In the genomic region with DNA sequence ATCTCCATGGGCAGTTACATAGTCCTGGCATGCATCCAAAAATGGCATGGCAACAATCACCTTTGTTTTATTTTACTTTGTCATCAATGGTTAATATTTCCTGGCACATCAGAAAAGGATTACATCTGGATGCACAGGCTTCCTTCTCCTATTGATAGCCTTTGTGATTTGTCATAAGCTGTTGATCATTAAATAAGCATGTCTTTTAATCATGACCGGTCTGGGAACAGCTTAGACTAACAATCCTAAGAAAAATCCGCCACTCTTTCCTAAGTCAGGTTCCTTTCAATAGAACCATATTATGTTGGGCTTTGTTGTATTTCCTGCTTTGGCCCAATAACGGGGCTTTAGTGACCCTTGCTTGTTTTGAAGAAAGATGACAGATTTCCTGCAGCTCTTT, we compare ENCODE assay signal across 21 cellular contexts.
DNase-seq lines count a peak whose midpoint lies in the region; ATAC-seq, FAIRE-seq and TF ChIP-seq lines count a peak whose summit lies in the region.
"Had no signal": no experiment of that assay in that cellular context is flagged by ENCODE, and none has a peak within 500 bp of the region (broad histone marks: within the 10 kb centered on the region; RNA-seq: fewer than 3 reads in every experiment).

No MANE protein-coding gene starts in this region.

- FAIRE-seq in keratinocyte (lab: Jason Lieb, UNC) = peak; percentile 34
- FAIRE-seq: GM12892, GM18507, HTR-8/SVneo, K562 had no signal

- H3K36me3 ChIP-seq in keratinocyte (ENCODE audit: control insufficient read depth in 2 of 2, extremely low read depth in 1 of 2, insufficient read depth in 2 of 2, low read length in 2 of 2) = no peaks in the 10 kb centered on the region
- H3K36me3 ChIP-seq: BLaER1 treated with 17β-estradiol and CSF1 and Interleukin-3, amounts not matched to agents 10 nM and 100 nM; HAP-1 had no signal

- no peak overlapping the region for H2AFZ ChIP-seq in keratinocyte (ENCODE audit: control insufficient read depth, low read length)

- DNase-seq in SHP77 treated with DMSO at 0.1 percent for 48 hours (lab: John Stamatoyannopoulos, UW) (peak; percentile 26), SHP77 (lab: John Stamatoyannopoulos, UW) (no peak), HT-29 (ENCODE audit: low spot score) (peak; percentile 5), keratinocyte (ENCODE audit: low read depth, low spot score) (no peak), NCI-H2196 treated with DMSO at 0.1 percent for 48 hours (lab: John Stamatoyannopoulos, UW; ENCODE audit: unreplicated experiment) (no peak)
- DNase-seq in activated CD4-positive, alpha-beta T cell treated with anti-CD3 and anti-CD28 coated beads for 36 hours = no peak
- DNase-seq: Caco-2; CD8-positive, alpha-beta T cell; DMS153; DMS79; GDM1; IMR-90 had no signal

- H3K79me2 ChIP-seq in keratinocyte (ENCODE audit: control insufficient read depth, insufficient read depth, low read length) = no peaks in the 10 kb centered on the region

- H3K27me3 ChIP-seq in keratinocyte (ENCODE audit: control insufficient read depth, extremely low read depth, insufficient read depth, low read length) = no peaks in the 10 kb centered on the region
- H3K27me3 ChIP-seq: BLaER1 treated with 17β-estradiol and CSF1 and Interleukin-3, amounts not matched to agents 10 nM and 100 nM had no signal

- H3K36me3 Mint-ChIP-seq in activated CD4-positive, alpha-beta T cell treated with anti-CD3 and anti-CD28 coated beads for 36 hours (ENCODE audit: low read depth) = no peaks in the 10 kb centered on the region
- H3K36me3 Mint-ChIP-seq: CD8-positive, alpha-beta T cell had no signal

- no peaks in the 10 kb centered on the region for H3K9me1 ChIP-seq in keratinocyte (ENCODE audit: control insufficient read depth, extremely low read depth, insufficient read depth, low read length)

- no peaks in the 10 kb centered on the region for H3K9me3 ChIP-seq in keratinocyte (ENCODE audit: control insufficient read depth, low read depth, low read length)
- H3K9me3 ChIP-seq: Caco-2, HAP-1 had no signal

- no peak overlapping the region for H3K4me3 ChIP-seq in keratinocyte (ENCODE audit: control insufficient read depth in 2 of 3, extremely low read depth in 1 of 3, insufficient read depth in 2 of 3, low read depth in 1 of 3, low read length in 3 of 3)
- H3K4me3 ChIP-seq: BLaER1 treated with 17β-estradiol and CSF1 and Interleukin-3, amounts not matched to agents 10 nM and 100 nM; HAP-1; K562 had no signal

- no peaks in the 10 kb centered on the region for H4K20me1 ChIP-seq in keratinocyte (ENCODE audit: control insufficient read depth, extremely low read depth, insufficient read depth, low read length)
- H4K20me1 ChIP-seq: BLaER1 treated with 17β-estradiol and CSF1 and Interleukin-3, amounts not matched to agents 10 nM and 100 nM had no signal

- no peak overlapping the region for H3K27ac ChIP-seq in keratinocyte (ENCODE audit: control insufficient read depth, insufficient read depth, low read length)
- H3K27ac ChIP-seq: BLaER1 treated with 17β-estradiol and CSF1 and Interleukin-3, amounts not matched to agents 10 nM and 100 nM; HL-60 had no signal

- no peak overlapping the region for H3K4me2 ChIP-seq in keratinocyte (ENCODE audit: control insufficient read depth, extremely low read depth, insufficient read depth, low read depth, low read length)
- H3K4me2 ChIP-seq: BLaER1 treated with 17β-estradiol and CSF1 and Interleukin-3, amounts not matched to agents 10 nM and 100 nM had no signal

- peaks cover 21% of the 10 kb centered on the region for H3K27me3 Mint-ChIP-seq in activated CD4-positive, alpha-beta T cell treated with anti-CD3 and anti-CD28 coated beads for 36 hours

- H3K9ac ChIP-seq in keratinocyte (ENCODE audit: control insufficient read depth, extremely low read depth, insufficient read depth, low read length) = no peak overlapping the region
- H3K9ac ChIP-seq: BLaER1 treated with 17β-estradiol and CSF1 and Interleukin-3, amounts not matched to agents 10 nM and 100 nM had no signal

- dilution Hi-C loops in keratinocyte (cut with MboI; ENCODE audit: extremely low pct_ligation_motif_present, low sequenced_read_pairs) = no loop called here

- H3K4me1 Mint-ChIP-seq in activated CD4-positive, alpha-beta T cell treated with anti-CD3 and anti-CD28 coated beads for 36 hours = no peaks in the 10 kb centered on the region
- H3K4me1 Mint-ChIP-seq: B cell had no signal

- H3K4me1 ChIP-seq in keratinocyte (ENCODE audit: control insufficient read depth, extremely low read depth, insufficient read depth, low read length) = no peaks in the 10 kb centered on the region
- H3K4me1 ChIP-seq: BLaER1 treated with 17β-estradiol and CSF1 and Interleukin-3, amounts not matched to agents 10 nM and 100 nM; Caco-2; HAP-1 had no signal

- POLR2A ChIA-PET in activated CD4-positive, alpha-beta T cell treated with anti-CD3 and anti-CD28 coated beads for 36 hours (lab: Charles Lee) = no interaction called here

- no peak overlapping the region for H3K4me3 Mint-ChIP-seq in activated CD4-positive, alpha-beta T cell treated with anti-CD3 and anti-CD28 coated beads for 36 hours
- H3K4me3 Mint-ChIP-seq: B cell; CD8-positive, alpha-beta T cell had no signal

- intact Hi-C loops in activated CD4-positive, alpha-beta T cell treated with anti-CD3 and anti-CD28 coated beads for 36 hours (cut with DNase I, micrococcal nuclease) = no loop called here

- no peak for ATAC-seq in HG03108 (IDR thresholded peaks at IDR 0.05; ENCODE audit: unreplicated experiment)
- no peak for ATAC-seq in activated CD4-positive, alpha-beta T cell treated with anti-CD3 and anti-CD28 coated beads for 36 hours
- ATAC-seq: CD8-positive, alpha-beta T cell; K562 had no signal

- CTCF ChIA-PET in activated CD4-positive, alpha-beta T cell treated with anti-CD3 and anti-CD28 coated beads for 36 hours (lab: Charles Lee) = interaction anchor here (1.4 kb wide), 1 partner anchor 25 kb away, joined by 5 read pairs; no protein-coding TSS in a partner anchor

- TF ChIP-seq CTCF in keratinocyte (optimal IDR thresholded peaks at IDR 0.05 in 1 of 3, IDR thresholded peaks at IDR 0.05 in 1 of 3, conservative IDR thresholded peaks at IDR 0.05 in 1 of 3; ENCODE audit: extremely low read depth in 1 of 3, insufficient read depth in 2 of 3, low read length in 3 of 3) = no peak

- no peak overlapping the region for H3K27ac Mint-ChIP-seq in activated CD4-positive, alpha-beta T cell treated with anti-CD3 and anti-CD28 coated beads for 36 hours
- H3K27ac Mint-ChIP-seq: B cell; CD8-positive, alpha-beta T cell had no signal

- H3K9me3 Mint-ChIP-seq in activated CD4-positive, alpha-beta T cell treated with anti-CD3 and anti-CD28 coated beads for 36 hours (ENCODE audit: low read depth) = no peaks in the 10 kb centered on the region
- H3K9me3 Mint-ChIP-seq: CD8-positive, alpha-beta T cell had no signal

Comparison
In these comparisons a context has a peak if more than half of its experiments do, and no peak if none do; other contexts are left out.
1. DNase-seq: peak in SHP77 treated with DMSO at 0.1 percent for 48 hours (single experiment) and HT-29 (single experiment); none in SHP77 (0 of 2), keratinocyte (single experiment), activated CD4-positive, alpha-beta T cell treated with anti-CD3 and anti-CD28 coated beads for 36 hours (single experiment) and NCI-H2196 treated with DMSO at 0.1 percent for 48 hours (single experiment).